In the genomic region with DNA sequence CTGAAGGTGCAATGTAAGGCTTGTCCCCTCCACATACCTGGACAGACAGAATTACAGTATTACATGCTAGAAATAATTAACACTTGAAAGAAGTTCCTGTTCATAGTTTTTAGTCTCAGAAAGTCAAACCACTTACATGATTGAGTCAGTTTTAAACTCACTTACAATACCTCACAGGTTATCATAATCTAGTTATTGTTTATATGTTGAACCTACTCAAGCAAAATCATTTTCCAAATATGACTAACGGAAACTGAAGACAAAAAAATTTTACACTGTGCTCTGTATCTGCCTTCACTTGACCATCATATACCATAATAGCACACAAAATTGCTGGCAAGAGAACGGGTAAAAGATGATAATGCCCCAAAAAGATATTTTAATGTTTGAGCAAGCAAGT, we compare ENCODE assay signal across 2 cellular contexts.
TF ChIP-seq lines count a peak whose summit lies in the region.

No MANE protein-coding gene starts in this region.

TF ChIP-seq in GM23338, 12 proteins besides CTCF, POLR2A, EP300 and RAD21 (continued from another document):
- TF ChIP-seq, protein P1, sequence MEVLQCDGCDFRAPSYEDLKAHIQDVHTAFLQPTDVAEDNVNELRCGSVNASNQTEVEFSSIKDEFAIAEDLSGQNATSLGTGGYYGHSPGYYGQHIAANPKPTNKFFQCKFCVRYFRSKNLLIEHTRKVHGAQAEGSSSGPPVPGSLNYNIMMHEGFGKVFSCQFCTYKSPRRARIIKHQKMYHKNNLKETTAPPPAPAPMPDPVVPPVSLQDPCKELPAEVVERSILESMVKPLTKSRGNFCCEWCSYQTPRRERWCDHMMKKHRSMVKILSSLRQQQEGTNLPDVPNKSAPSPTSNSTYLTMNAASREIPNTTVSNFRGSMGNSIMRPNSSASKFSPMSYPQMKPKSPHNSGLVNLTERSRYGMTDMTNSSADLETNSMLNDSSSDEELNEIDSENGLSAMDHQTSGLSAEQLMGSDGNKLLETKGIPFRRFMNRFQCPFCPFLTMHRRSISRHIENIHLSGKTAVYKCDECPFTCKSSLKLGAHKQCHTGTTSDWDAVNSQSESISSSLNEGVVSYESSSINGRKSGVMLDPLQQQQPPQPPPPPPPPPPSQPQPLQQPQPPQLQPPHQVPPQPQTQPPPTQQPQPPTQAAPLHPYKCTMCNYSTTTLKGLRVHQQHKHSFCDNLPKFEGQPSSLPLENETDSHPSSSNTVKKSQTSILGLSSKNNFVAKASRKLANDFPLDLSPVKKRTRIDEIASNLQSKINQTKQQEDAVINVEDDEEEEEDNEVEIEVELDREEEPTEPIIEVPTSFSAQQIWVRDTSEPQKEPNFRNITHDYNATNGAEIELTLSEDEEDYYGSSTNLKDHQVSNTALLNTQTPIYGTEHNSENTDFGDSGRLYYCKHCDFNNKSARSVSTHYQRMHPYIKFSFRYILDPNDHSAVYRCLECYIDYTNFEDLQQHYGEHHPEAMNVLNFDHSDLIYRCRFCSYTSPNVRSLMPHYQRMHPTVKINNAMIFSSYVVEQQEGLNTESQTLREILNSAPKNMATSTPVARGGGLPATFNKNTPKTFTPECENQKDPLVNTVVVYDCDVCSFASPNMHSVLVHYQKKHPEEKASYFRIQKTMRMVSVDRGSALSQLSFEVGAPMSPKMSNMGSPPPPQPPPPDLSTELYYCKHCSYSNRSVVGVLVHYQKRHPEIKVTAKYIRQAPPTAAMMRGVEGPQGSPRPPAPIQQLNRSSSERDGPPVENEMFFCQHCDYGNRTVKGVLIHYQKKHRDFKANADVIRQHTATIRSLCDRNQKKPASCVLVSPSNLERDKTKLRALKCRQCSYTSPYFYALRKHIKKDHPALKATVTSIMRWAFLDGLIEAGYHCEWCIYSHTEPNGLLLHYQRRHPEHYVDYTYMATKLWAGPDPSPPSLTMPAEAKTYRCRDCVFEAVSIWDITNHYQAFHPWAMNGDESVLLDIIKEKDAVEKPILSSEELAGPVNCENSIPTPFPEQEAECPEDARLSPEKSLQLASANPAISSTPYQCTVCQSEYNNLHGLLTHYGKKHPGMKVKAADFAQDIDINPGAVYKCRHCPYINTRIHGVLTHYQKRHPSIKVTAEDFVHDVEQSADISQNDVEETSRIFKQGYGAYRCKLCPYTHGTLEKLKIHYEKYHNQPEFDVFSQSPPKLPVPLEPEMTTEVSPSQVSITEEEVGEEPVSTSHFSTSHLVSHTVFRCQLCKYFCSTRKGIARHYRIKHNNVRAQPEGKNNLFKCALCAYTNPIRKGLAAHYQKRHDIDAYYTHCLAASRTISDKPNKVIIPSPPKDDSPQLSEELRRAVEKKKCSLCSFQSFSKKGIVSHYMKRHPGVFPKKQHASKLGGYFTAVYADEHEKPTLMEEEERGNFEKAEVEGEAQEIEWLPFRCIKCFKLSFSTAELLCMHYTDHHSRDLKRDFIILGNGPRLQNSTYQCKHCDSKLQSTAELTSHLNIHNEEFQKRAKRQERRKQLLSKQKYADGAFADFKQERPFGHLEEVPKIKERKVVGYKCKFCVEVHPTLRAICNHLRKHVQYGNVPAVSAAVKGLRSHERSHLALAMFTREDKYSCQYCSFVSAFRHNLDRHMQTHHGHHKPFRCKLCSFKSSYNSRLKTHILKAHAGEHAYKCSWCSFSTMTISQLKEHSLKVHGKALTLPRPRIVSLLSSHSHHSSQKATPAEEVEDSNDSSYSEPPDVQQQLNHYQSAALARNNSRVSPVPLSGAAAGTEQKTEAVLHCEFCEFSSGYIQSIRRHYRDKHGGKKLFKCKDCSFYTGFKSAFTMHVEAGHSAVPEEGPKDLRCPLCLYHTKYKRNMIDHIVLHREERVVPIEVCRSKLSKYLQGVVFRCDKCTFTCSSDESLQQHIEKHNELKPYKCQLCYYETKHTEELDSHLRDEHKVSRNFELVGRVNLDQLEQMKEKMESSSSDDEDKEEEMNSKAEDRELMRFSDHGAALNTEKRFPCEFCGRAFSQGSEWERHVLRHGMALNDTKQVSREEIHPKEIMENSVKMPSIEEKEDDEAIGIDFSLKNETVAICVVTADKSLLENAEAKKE (CRISPR knock-in tag; IDR thresholded peaks at IDR 0.05): no peak
- TF ChIP-seq POLR2AphosphoS5 (IDR thresholded peaks at IDR 0.05; ENCODE audit: low read depth) (no peak), CREB1 (CRISPR knock-in tag; IDR thresholded peaks at IDR 0.05; ENCODE audit: low read depth) (no peak), STAT1 (IDR thresholded peaks at IDR 0.05; ENCODE audit: unreplicated experiment) (no peak), EZH2 (IDR thresholded peaks at IDR 0.05; ENCODE audit: low read depth, unreplicated experiment) (no peak), EZH2phosphoT487 (IDR thresholded peaks at IDR 0.05; ENCODE audit: unreplicated experiment) (no peak), ZNF114 (CRISPR knock-in tag; IDR thresholded peaks at IDR 0.05) (no peak), NANOG (IDR thresholded peaks at IDR 0.05; ENCODE audit: borderline replicate concordance) (no peak)
- TF ChIP-seq, protein P2, sequence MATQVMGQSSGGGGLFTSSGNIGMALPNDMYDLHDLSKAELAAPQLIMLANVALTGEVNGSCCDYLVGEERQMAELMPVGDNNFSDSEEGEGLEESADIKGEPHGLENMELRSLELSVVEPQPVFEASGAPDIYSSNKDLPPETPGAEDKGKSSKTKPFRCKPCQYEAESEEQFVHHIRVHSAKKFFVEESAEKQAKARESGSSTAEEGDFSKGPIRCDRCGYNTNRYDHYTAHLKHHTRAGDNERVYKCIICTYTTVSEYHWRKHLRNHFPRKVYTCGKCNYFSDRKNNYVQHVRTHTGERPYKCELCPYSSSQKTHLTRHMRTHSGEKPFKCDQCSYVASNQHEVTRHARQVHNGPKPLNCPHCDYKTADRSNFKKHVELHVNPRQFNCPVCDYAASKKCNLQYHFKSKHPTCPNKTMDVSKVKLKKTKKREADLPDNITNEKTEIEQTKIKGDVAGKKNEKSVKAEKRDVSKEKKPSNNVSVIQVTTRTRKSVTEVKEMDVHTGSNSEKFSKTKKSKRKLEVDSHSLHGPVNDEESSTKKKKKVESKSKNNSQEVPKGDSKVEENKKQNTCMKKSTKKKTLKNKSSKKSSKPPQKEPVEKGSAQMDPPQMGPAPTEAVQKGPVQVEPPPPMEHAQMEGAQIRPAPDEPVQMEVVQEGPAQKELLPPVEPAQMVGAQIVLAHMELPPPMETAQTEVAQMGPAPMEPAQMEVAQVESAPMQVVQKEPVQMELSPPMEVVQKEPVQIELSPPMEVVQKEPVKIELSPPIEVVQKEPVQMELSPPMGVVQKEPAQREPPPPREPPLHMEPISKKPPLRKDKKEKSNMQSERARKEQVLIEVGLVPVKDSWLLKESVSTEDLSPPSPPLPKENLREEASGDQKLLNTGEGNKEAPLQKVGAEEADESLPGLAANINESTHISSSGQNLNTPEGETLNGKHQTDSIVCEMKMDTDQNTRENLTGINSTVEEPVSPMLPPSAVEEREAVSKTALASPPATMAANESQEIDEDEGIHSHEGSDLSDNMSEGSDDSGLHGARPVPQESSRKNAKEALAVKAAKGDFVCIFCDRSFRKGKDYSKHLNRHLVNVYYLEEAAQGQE (IDR thresholded peaks at IDR 0.05; ENCODE audit: unreplicated experiment): no peak
- TF ChIP-seq, protein P3, sequence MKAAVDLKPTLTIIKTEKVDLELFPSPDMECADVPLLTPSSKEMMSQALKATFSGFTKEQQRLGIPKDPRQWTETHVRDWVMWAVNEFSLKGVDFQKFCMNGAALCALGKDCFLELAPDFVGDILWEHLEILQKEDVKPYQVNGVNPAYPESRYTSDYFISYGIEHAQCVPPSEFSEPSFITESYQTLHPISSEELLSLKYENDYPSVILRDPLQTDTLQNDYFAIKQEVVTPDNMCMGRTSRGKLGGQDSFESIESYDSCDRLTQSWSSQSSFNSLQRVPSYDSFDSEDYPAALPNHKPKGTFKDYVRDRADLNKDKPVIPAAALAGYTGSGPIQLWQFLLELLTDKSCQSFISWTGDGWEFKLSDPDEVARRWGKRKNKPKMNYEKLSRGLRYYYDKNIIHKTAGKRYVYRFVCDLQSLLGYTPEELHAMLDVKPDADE (IDR thresholded peaks at IDR 0.05): no peak

TF ChIP-seq in GM12878, 131 proteins besides CTCF, POLR2A, EP300 and RAD21 (continued from another document):
- TF ChIP-seq, protein P4, sequence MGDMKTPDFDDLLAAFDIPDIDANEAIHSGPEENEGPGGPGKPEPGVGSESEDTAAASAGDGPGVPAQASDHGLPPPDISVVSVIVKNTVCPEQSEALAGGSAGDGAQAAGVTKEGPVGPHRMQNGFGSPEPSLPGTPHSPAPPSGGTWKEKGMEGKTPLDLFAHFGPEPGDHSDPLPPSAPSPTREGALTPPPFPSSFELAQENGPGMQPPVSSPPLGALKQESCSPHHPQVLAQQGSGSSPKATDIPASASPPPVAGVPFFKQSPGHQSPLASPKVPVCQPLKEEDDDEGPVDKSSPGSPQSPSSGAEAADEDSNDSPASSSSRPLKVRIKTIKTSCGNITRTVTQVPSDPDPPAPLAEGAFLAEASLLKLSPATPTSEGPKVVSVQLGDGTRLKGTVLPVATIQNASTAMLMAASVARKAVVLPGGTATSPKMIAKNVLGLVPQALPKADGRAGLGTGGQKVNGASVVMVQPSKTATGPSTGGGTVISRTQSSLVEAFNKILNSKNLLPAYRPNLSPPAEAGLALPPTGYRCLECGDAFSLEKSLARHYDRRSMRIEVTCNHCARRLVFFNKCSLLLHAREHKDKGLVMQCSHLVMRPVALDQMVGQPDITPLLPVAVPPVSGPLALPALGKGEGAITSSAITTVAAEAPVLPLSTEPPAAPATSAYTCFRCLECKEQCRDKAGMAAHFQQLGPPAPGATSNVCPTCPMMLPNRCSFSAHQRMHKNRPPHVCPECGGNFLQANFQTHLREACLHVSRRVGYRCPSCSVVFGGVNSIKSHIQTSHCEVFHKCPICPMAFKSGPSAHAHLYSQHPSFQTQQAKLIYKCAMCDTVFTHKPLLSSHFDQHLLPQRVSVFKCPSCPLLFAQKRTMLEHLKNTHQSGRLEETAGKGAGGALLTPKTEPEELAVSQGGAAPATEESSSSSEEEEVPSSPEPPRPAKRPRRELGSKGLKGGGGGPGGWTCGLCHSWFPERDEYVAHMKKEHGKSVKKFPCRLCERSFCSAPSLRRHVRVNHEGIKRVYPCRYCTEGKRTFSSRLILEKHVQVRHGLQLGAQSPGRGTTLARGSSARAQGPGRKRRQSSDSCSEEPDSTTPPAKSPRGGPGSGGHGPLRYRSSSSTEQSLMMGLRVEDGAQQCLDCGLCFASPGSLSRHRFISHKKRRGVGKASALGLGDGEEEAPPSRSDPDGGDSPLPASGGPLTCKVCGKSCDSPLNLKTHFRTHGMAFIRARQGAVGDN (IDR thresholded peaks at IDR 0.05): no peak
- TF ChIP-seq TCF3 (IDR thresholded peaks at IDR 0.05; ENCODE audit: borderline replicate concordance, insufficient read depth, low read depth, low read length) (no peak), CREM (IDR thresholded peaks at IDR 0.05; ENCODE audit: low read depth) (no peak), HDAC2 (IDR thresholded peaks at IDR 0.05) (no peak), PAX8 (IDR thresholded peaks at IDR 0.05) (no peak), CBFB (IDR thresholded peaks at IDR 0.05; ENCODE audit: low read depth) (no peak), NBN (IDR thresholded peaks at IDR 0.05) (no peak), JUND (IDR thresholded peaks at IDR 0.05; ENCODE audit: low read depth, low read length) (no peak), NRF1 (conservative IDR thresholded peaks at IDR 0.05; ENCODE audit: low read depth, low read length) (no peak)
- TF ChIP-seq, protein P5, sequence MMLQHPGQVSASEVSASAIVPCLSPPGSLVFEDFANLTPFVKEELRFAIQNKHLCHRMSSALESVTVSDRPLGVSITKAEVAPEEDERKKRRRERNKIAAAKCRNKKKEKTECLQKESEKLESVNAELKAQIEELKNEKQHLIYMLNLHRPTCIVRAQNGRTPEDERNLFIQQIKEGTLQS (IDR thresholded peaks at IDR 0.05; ENCODE audit: borderline replicate concordance, extremely low read depth, low read depth, low read length): no peak
